ENCODE assay signal across 18 cellular contexts in genomic region chr3:30539772-30540171, GRCh38.
A peak's percentile ranks its signal among the peaks of the same experiment; 100 is the strongest.
DNase-seq lines count a peak whose midpoint lies in the region; ATAC-seq and TF ChIP-seq lines count a peak whose summit lies in the region.
"Had no signal": no experiment of that assay in that cellular context is flagged by ENCODE, and none has a peak within 500 bp of the region (broad histone marks: within the 10 kb centered on the region; RNA-seq: fewer than 3 reads in every experiment).

No MANE protein-coding gene starts in this region.

- H3K4me3 ChIP-seq in astrocyte of the spinal cord (ENCODE audit: low read depth, low read length) (no peak overlapping the region), aorta (ENCODE audit: low read length in 2 of 2) (no peak overlapping the region), Caco-2 (ENCODE audit: low read depth, low read length) (no peak overlapping the region)
- H3K4me3 ChIP-seq: testis had no signal

- DNase-seq in LHCN-M2 (ENCODE audit: low read depth) (peak; percentile 55), astrocyte of the spinal cord (ENCODE audit: low read depth, low spot score) (peak; percentile 54), glomerular visceral epithelial cell (ENCODE audit: extremely low spot score) (peak; percentile 33), type B pancreatic cell (ENCODE audit: extremely low spot score, unreplicated experiment) (no peak), aorta (no peak), Caco-2 (no peak), HUDEP-2 (lab: John Stamatoyannopoulos, UW; ENCODE audit: unreplicated experiment in 76 of 76) (no peak)
- DNase-seq: activated CD4-positive, alpha-beta T cell treated with anti-CD3 and anti-CD28 coated beads, Interleukin-2, amount 50 U/mL, for 1 hour; activated CD8-positive, alpha-beta memory T cell treated with anti-CD3 and anti-CD28 coated beads, Interleukin-2, amount 50 U/mL, for 48 hours; activated gamma-delta T cell treated with Interleukin-2 at 50 U/mL for 16 hours; amniotic stem cell; naive thymus-derived CD8-positive, alpha-beta T cell; NCI-H146; NK-92 treated with Interleukin-12 subunit alpha and Interleukin-12 subunit beta, amount 100 ng/mL, for 24 hours; testis had no signal

- no peaks in the 10 kb centered on the region for H3K36me3 ChIP-seq in aorta (ENCODE audit: control insufficient read depth in 1 of 2, insufficient read depth in 2 of 2, low read length in 1 of 2)
- H3K36me3 ChIP-seq in Caco-2 (ENCODE audit: control insufficient read depth, insufficient read depth, low read length) = no peaks in the 10 kb centered on the region

- TF ChIP-seq CTCF in astrocyte of the spinal cord (IDR thresholded peaks at IDR 0.05; ENCODE audit: low read depth, low read length) (no peak), type B pancreatic cell (conservative IDR thresholded peaks at IDR 0.05) (no peak), Caco-2 (IDR thresholded peaks at IDR 0.05; ENCODE audit: insufficient read depth in 1 of 2, low read depth in 1 of 2, low read length in 1 of 2, severe bottlenecking in 1 of 2, unreplicated experiment in 1 of 2) (no peak)

- no peaks in the 10 kb centered on the region for H3K4me1 Mint-ChIP-seq in type B pancreatic cell (ENCODE audit: unreplicated experiment)
- H3K4me1 Mint-ChIP-seq in Caco-2 (ENCODE audit: low read depth, unreplicated experiment) = peaks cover 7% of the 10 kb centered on the region

- H3K36me3 Mint-ChIP-seq in type B pancreatic cell (peaks cover 4% of the 10 kb centered on the region), Caco-2 (ENCODE audit: insufficient read depth, unreplicated experiment) (no peaks in the 10 kb centered on the region)
- H3K36me3 Mint-ChIP-seq: memory B cell; naive thymus-derived CD8-positive, alpha-beta T cell had no signal

- CTCF ChIA-PET in Caco-2 (lab: Charles Lee) = no interaction called here

- no peak overlapping the region for H3K4me3 Mint-ChIP-seq in type B pancreatic cell
- H3K4me3 Mint-ChIP-seq in Caco-2 (ENCODE audit: unreplicated experiment) = no peak overlapping the region
- H3K4me3 Mint-ChIP-seq: B cell; memory B cell; naive thymus-derived CD8-positive, alpha-beta T cell had no signal

- WGBS in aorta, 2 donors = 3 to 12% methylated on average over 1 of the region's 1 CpG

- no TSS peak for BruUV-seq in Caco-2 (replicated peaks; lab: Mats Ljungman, UMichigan)

- H3K27ac Mint-ChIP-seq in type B pancreatic cell (peak overlapping the region; percentile 51), Caco-2 (ENCODE audit: unreplicated experiment) (no peak overlapping the region)
- H3K27ac Mint-ChIP-seq: B cell; memory B cell; naive thymus-derived CD8-positive, alpha-beta T cell had no signal

- H3K9me3 Mint-ChIP-seq in type B pancreatic cell (peaks cover 5% of the 10 kb centered on the region), Caco-2 (ENCODE audit: unreplicated experiment) (peaks cover 25% of the 10 kb centered on the region)
- H3K9me3 Mint-ChIP-seq: memory B cell had no signal

- no peaks in the 10 kb centered on the region for H3K27me3 ChIP-seq in aorta (ENCODE audit: control insufficient read depth in 1 of 2, insufficient read depth in 2 of 2, low read length in 1 of 2)
- H3K27me3 ChIP-seq in Caco-2 (replicated peaks; ENCODE audit: control insufficient read depth, insufficient read depth, low read length) = no peaks in the 10 kb centered on the region
- H3K27me3 ChIP-seq: testis had no signal

- POLR2A ChIA-PET in Caco-2 (lab: Charles Lee) = no interaction called here

- intact Hi-C loops in aorta (cut with DNase I) = no loop called here
- intact Hi-C loops in Caco-2 (cut with micrococcal nuclease; ENCODE audit: unreplicated experiment) = no loop called here

- H3K27me3 Mint-ChIP-seq in type B pancreatic cell (no peaks in the 10 kb centered on the region), Caco-2 (ENCODE audit: insufficient read depth, unreplicated experiment) (no peaks in the 10 kb centered on the region)
- H3K27me3 Mint-ChIP-seq: B cell; memory B cell; naive thymus-derived CD8-positive, alpha-beta T cell had no signal

- H3K4me1 ChIP-seq in aorta (ENCODE audit: control insufficient read depth in 1 of 2, insufficient read depth in 2 of 2, low read length in 2 of 2) = no peaks in the 10 kb centered on the region
- peaks cover 15% of the 10 kb centered on the region for H3K4me1 ChIP-seq in Caco-2
- H3K4me1 ChIP-seq: testis had no signal

- H3K9me3 ChIP-seq in aorta (ENCODE audit: control insufficient read depth, low read length) = no peaks in the 10 kb centered on the region
- H3K9me3 ChIP-seq in Caco-2 = peaks cover 3% of the 10 kb centered on the region; the same call in 1 of the 2 replicates
- H3K9me3 ChIP-seq: testis had no signal

- in situ Hi-C loops in astrocyte of the spinal cord (cut with HindIII; ENCODE audit: low sequenced_read_pairs) = no loop called here

- H3K27ac ChIP-seq in aorta (ENCODE audit: low read depth in 1 of 2, low read length in 2 of 2) = no peak overlapping the region
- H3K27ac ChIP-seq: testis had no signal

- no peak for ATAC-seq in aorta (ENCODE audit: low FRiP score)
- ATAC-seq: naive thymus-derived CD8-positive, alpha-beta T cell; Right ventricle myocardium inferior had no signal

Comparison
In these comparisons a context has a peak if more than half of its experiments do, and no peak if none do; other contexts are left out.
1. DNase-seq: peak in LHCN-M2 (single experiment), astrocyte of the spinal cord (single experiment) and glomerular visceral epithelial cell (single experiment); none in type B pancreatic cell (single experiment), aorta (0 of 2), Caco-2 (0 of 2) and HUDEP-2 (0 of 76).